1 cellular context compared by ENCODE assay signal in the genomic region with DNA sequence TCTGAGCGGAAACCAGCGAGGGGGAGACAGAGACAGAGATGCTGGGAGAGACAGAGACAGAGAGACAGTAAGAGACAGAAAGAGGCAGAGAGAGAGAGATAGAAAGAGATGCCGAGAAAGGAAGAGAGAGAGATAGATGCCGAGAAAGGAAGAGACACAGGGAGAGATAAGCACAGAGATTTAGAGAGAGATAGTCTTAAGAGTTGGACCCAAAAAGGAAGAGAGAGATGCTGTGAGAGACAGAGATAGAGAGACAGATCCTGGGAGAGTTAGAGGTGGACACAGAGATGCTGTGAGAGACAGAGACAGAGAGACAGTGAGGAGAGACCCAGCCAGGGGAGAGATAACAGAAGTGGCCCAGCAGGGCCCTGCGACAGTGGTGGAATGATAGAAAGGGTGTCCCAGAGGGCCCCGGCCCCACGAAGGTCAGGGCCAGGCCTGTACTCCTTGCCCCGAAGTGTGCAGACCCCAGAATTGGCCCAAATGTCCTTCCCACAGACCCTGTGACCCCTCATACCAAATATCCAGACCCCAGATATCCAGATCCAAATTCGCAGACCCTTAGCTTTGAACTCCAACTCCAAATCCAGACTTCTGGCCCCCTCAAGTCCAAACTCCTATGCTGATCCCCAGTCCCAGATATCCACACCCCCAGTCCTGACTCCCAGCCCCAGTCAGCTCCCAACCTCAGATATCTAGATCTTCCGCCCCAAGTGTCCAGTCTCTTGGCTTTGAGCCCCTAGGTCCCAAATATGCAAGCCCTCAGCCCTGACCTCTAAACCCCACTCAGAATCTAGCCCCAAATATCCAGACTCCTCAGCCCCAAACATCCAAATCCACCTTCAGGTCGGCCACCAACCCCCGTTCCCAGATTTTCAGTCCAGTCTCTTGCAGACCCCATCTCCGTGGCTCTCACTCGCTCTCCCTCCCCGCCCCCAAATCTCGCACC.
TF ChIP-seq lines count a peak whose summit lies in the region.

No MANE protein-coding gene starts in this region.

TF ChIP-seq in H1, 55 proteins besides CTCF, POLR2A, EP300 and RAD21:
- TF ChIP-seq SUZ12 (IDR thresholded peaks at IDR 0.05; ENCODE audit: low read length) (peak; percentile 53), RNF2 (IDR thresholded peaks at IDR 0.05; ENCODE audit: borderline replicate concordance, low read depth, low read length, missing control alignments, poor library complexity, severe bottlenecking) (peak; percentile 55), YY1 (IDR thresholded peaks at IDR 0.05; ENCODE audit: low read depth, low read length) (no peak), EZH2 (IDR thresholded peaks at IDR 0.05; ENCODE audit: low read depth, low read length, severe bottlenecking) (peak; percentile 71)
